ENCODE assay signal across 14 cellular contexts in the genomic region with DNA sequence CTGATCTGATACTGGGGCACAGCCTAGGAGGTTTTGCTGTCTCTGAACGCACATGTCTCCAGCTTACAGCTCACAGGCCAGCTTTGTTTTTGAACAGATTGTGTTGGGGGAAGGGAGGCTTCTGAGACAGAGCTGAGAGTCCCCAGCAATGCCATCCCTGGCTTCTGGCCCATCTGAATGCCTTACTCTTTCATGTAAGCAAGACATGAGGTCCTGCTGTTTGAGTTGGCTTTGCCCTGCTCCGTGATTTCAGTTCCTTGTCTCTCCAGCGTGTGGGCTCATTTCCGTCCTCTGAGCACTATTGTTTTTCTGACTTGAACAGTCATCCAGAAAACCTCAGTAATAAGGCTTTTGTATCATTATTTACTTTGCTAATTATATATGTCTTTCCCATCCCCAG.
DNase-seq lines count a peak whose midpoint lies in the region; ATAC-seq lines count a peak whose summit lies in the region.
"Had no signal": no experiment of that assay in that cellular context is flagged by ENCODE, and none has a peak within 500 bp of the region (broad histone marks: within the 10 kb centered on the region; RNA-seq: fewer than 3 reads in every experiment).

No MANE protein-coding gene starts in this region.

- peak; percentile 68 for DNase-seq in DMS153 treated with DMSO at 0.1 percent for 48 hours (lab: John Stamatoyannopoulos, UW; ENCODE audit: unreplicated experiment)
- peak; percentile 83 for DNase-seq in NCI-H1694 (lab: John Stamatoyannopoulos, UW)
- DNase-seq in SHP77 treated with DMSO at 0.1 percent for 48 hours (lab: John Stamatoyannopoulos, UW) = peak; percentile 64
- peak; percentile 86 for DNase-seq in kidney glomerular epithelial cell (lab: John Stamatoyannopoulos, UW)
- DNase-seq in DMS53 (lab: John Stamatoyannopoulos, UW) = no peak
- DNase-seq: activated CD8-positive, alpha-beta memory T cell treated with anti-CD3 and anti-CD28 coated beads, Interleukin-2, amount 10 ng/mL, durations not matched to agents 7 days and 5 days; BE2C; H9; KBM-7; thyroid gland had no signal

- ATAC-seq in GM19455 (IDR thresholded peaks at IDR 0.05; ENCODE audit: unreplicated experiment) (no peak), GM18502 (IDR thresholded peaks at IDR 0.05; ENCODE audit: poor library complexity, unreplicated experiment) (no peak), GM18867 (IDR thresholded peaks at IDR 0.05; ENCODE audit: unreplicated experiment) (no peak)
- ATAC-seq: activated CD8-positive, alpha-beta memory T cell treated with anti-CD3 and anti-CD28 coated beads, Interleukin-2, amount 10 ng/mL, durations not matched to agents 7 days and 5 days; sciatic nerve had no signal
